In the genomic region with DNA sequence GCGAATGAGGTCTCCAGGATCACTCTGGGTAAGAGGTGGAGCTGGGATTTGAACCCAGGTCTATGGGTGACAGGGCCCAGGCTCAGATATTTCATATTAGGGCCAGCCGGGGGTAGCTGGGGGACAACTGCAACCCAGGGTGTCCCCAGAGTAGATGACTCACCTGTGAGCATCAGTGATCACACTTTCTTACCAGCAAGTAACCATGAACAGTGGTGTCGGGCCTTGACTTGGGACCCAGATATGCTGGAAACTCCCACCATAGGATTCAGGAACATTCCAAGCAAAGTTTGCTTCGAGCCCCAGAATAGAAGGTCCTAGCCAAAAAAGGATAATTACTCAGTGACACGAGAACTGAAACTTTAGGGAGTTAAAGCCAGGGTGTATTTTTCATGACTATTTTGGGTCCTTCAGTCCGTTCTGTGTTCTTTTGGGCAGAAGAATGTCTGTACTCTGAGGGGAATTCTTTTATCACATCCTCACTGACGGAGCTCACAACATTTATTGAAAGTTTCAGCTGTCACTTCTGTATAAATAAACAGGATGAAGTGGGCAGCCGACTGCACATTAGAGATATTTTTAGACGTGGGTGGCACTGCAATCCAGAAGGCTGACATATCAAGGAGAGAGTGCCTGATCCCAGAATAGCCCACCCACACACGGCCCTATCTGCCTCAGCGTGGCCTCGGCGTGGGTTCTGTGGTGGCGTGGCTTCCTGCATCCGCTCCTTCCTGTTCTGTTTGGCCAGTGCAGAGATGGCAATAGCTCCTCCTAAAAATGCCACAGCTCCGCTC, we compare ENCODE assay signal across 8 cellular contexts. TPM values are rescaled to one million over a fixed set of nuclear protein-coding genes. Genes with fewer than 3 reads are reported as not detected.
DNase-seq lines count a peak whose midpoint lies in the region; ATAC-seq and TF ChIP-seq lines count a peak whose summit lies in the region.

No MANE protein-coding gene starts in this region.

- TF ChIP-seq CTCF in GM06990 (IDR thresholded peaks at IDR 0.05; ENCODE audit: insufficient read depth, low read length, poor library complexity, severe bottlenecking) (no peak), fibroblast of mammary gland (conservative IDR thresholded peaks at IDR 0.05; ENCODE audit: control insufficient read depth, insufficient read depth, low read depth, low read length) (no peak)

- intact Hi-C loops in left colon (cut with DNase I, micrococcal nuclease) = no loop called here

- H3K27ac ChIP-seq in SJSA1 = peak overlapping the region; percentile 90

- H3K4me1 ChIP-seq in SJSA1 (replicated peaks) = peaks cover 23% of the 10 kb centered on the region

- ATAC-seq in HG03521 (IDR thresholded peaks at IDR 0.05; ENCODE audit: unreplicated experiment) (no peak), HG03045 (IDR thresholded peaks at IDR 0.05; ENCODE audit: unreplicated experiment) (no peak), GM18520 (IDR thresholded peaks at IDR 0.05; ENCODE audit: unreplicated experiment) (no peak), left colon (no peak)

- H3K36me3 ChIP-seq in GM06990 (ENCODE audit: control insufficient read depth, insufficient read depth, low read length) (no peaks in the 10 kb centered on the region), SJSA1 (no peaks in the 10 kb centered on the region)

- H3K9me3 ChIP-seq in SJSA1 (replicated peaks) = peaks cover 13% of the 10 kb centered on the region

- H3K27me3 ChIP-seq in GM06990 (replicated peaks; ENCODE audit: control insufficient read depth, insufficient read depth, low read length) (no peaks in the 10 kb centered on the region), SJSA1 (replicated peaks) (no peaks in the 10 kb centered on the region)

- DNase-seq in GM06990 (ENCODE audit: extremely low read depth, insufficient read length) = peak; percentile 71
- DNase-seq in SJSA1 (ENCODE audit: low read depth in 1 of 2, low spot score in 2 of 2) = peak; percentile 96 to 97
- peak; percentile 72 for DNase-seq in fibroblast of mammary gland (ENCODE audit: low read depth)
- peak; percentile 33 for DNase-seq in renal cortical epithelial cell (ENCODE audit: low read depth)
- DNase-seq in left colon = no peak

- H3K4me3 ChIP-seq in GM06990 (replicated peaks; ENCODE audit: low read depth, low read length) (no peak overlapping the region), SJSA1 (no peak overlapping the region), fibroblast of mammary gland (ENCODE audit: control insufficient read depth, low read depth, low read length) (no peak overlapping the region)

RNA-seq across cellular contexts. Expression of a gene that starts 45.6 kb away (rescaled TPM):
- 0.22 and 1.7 TPM in 2 replicates for total RNA-seq in SJSA1 (2014; rRNA removed; shearing (Covaris generic))
- total RNA-seq in renal cortical epithelial cell (0.50 and 2.6 TPM in 2 replicates), left colon (10 to 100 TPM in 1 of 2 donors, 1 to 10 TPM in 1; 1.8 to 24.8 TPM)

Comparison
In these comparisons a context has a peak if more than half of its experiments do, and no peak if none do; other contexts are left out.
1. DNase-seq: peak in GM06990 (single experiment), SJSA1 (2 of 2), fibroblast of mammary gland (single experiment) and renal cortical epithelial cell (single experiment); none in left colon (0 of 2).